In the genomic region with DNA sequence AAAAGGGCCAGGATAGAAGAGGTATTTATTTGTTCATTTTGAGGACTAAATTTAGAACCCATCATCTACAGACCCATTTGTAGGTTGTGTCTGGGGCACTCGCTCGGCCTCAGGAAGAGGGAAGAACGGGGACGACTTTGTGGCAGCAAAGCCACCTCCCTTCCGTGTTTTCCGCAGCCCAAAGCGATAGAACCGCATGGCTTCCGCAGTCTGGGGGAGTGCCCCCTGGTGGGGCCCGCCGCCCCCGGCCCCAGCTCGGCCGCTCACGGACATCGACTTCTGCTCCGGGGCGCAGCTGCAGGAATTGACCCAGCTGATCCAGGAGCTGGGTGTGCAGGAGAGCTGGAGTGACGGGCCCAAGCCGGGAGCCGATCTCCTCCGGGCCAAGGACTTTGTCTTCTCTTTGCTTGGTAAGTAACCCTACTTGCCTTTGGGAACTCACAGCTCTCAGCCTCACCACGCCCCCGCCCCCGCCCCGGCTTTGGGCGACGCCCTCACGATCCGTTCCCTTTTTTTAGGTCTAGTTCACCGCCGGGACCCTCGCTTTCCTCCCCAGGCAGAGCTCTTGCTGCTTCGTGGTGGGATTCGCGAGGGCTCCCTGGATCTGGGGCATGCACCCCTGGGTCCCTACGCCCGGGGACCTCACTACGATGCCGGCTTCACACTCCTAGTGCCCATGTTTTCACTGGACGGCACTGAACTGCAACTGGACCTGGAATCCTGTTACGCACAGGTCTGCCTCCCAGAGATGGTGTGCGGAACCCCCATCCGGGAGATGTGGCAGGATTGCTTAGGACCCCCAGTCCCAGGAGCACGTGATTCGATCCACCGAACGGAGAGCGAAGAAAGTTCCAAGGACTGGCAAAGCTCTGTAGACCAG, we compare ENCODE assay signal across 8 cellular contexts. TPM values are rescaled to one million over a fixed set of nuclear protein-coding genes. Genes with fewer than 3 reads are reported as not detected.
DNase-seq lines count a peak whose midpoint lies in the region; ATAC-seq, FAIRE-seq and TF ChIP-seq lines count a peak whose summit lies in the region.

No MANE protein-coding gene starts in this region.

- peaks cover 7% of the 10 kb centered on the region for H3K27me3 Mint-ChIP-seq in activated naive CD4-positive, alpha-beta T cell treated with anti-CD3 and anti-CD28 coated beads, Interleukin-2, amount 50 U/mL, for 24 hours

- 9% methylated on average over 38 of the region's 49 CpGs for WGBS in hepatocyte (ENCODE audit: low lambda C conversion rate, missing lambda C conversion rate)
- WGBS in small intestine, 3 donors, result 3 to 6% (median 6%) methylated on average over 47 to 49 of the region's 49 CpGs

- H3K27me3 ChIP-seq in hepatocyte, result peaks cover 24% of the 10 kb centered on the region
- peaks cover 3 to 6% of the 10 kb centered on the region in 2 donors for H3K27me3 ChIP-seq in small intestine (ENCODE audit: control insufficient read depth in 2 of 2, insufficient read depth in 2 of 2, low read length in 2 of 2)

- peak overlapping the region; percentile 22 for H3K4me3 ChIP-seq in hepatocyte
- H3K4me3 ChIP-seq in small intestine (ENCODE audit: low read depth in 1 of 2, low read length in 2 of 2), result peak overlapping the region; percentile 65 to 71

- H4K20me1 ChIP-seq in hepatocyte (ENCODE audit: insufficient read depth, poor library complexity, severe bottlenecking), result no peaks in the 10 kb centered on the region

- H3K9me3 ChIP-seq in hepatocyte (ENCODE audit: low read depth) (no peaks in the 10 kb centered on the region), small intestine (ENCODE audit: control insufficient read depth, low read depth) (no peaks in the 10 kb centered on the region)

- H3K27ac ChIP-seq in hepatocyte, result peak overlapping the region; percentile 65
- peak overlapping the region; percentile 79 to 93 for H3K27ac ChIP-seq in small intestine (ENCODE audit: low read depth in 1 of 2, low read length in 1 of 2)

- ATAC-seq in GM18907 (IDR thresholded peaks at IDR 0.05; ENCODE audit: unreplicated experiment) (peak; percentile 24), HG03108 (IDR thresholded peaks at IDR 0.05; ENCODE audit: unreplicated experiment) (peak; percentile 13), HG03342 (IDR thresholded peaks at IDR 0.05; ENCODE audit: unreplicated experiment) (no peak)

- H3K4me2 ChIP-seq in hepatocyte, result peak overlapping the region; percentile 99

- H3K4me3 Mint-ChIP-seq in activated naive CD4-positive, alpha-beta T cell treated with anti-CD3 and anti-CD28 coated beads, Interleukin-2, amount 50 U/mL, for 24 hours, result peak overlapping the region; percentile 96

- H3K4me1 ChIP-seq in hepatocyte (ENCODE audit: insufficient read depth) (peaks cover 47% of the 10 kb centered on the region), small intestine (ENCODE audit: control insufficient read depth in 2 of 2, insufficient read depth in 1 of 2, low read depth in 1 of 2, low read length in 1 of 2) (peaks cover 0 to 4% of the 10 kb centered on the region in 2 donors)

- H3K4me1 Mint-ChIP-seq in activated naive CD4-positive, alpha-beta T cell treated with anti-CD3 and anti-CD28 coated beads, Interleukin-2, amount 50 U/mL, for 24 hours, result peaks cover 38% of the 10 kb centered on the region

- H3K36me3 ChIP-seq in hepatocyte (replicated peaks; ENCODE audit: insufficient read depth, low read depth) (no peaks in the 10 kb centered on the region), small intestine (ENCODE audit: control insufficient read depth in 2 of 2, insufficient read depth in 2 of 2, low read length in 2 of 2) (no peaks in the 10 kb centered on the region)

- peak overlapping the region; percentile 23 for H2AFZ ChIP-seq in hepatocyte

- H3K79me2 ChIP-seq in hepatocyte, result peaks cover 2% of the 10 kb centered on the region

- H3K9me3 Mint-ChIP-seq in activated naive CD4-positive, alpha-beta T cell treated with anti-CD3 and anti-CD28 coated beads, Interleukin-2, amount 50 U/mL, for 24 hours, result no peaks in the 10 kb centered on the region

- no peak for FAIRE-seq in small intestine (lab: Jason Lieb, UNC)

- H3K9me2 ChIP-seq in hepatocyte (replicated peaks; ENCODE audit: insufficient read depth), result no peaks in the 10 kb centered on the region

- peak; percentile 14 for TF ChIP-seq CTCF in hepatocyte (IDR thresholded peaks at IDR 0.05; ENCODE audit: poor library complexity)

- peak overlapping the region; percentile 95 for H3K27ac Mint-ChIP-seq in activated naive CD4-positive, alpha-beta T cell treated with anti-CD3 and anti-CD28 coated beads, Interleukin-2, amount 50 U/mL, for 24 hours

- no peaks in the 10 kb centered on the region for H3K36me3 Mint-ChIP-seq in activated naive CD4-positive, alpha-beta T cell treated with anti-CD3 and anti-CD28 coated beads, Interleukin-2, amount 50 U/mL, for 24 hours

- DNase-seq in SHP77 treated with DMSO at 0.1 percent for 48 hours (lab: John Stamatoyannopoulos, UW) (peak; percentile 32), hepatocyte (ENCODE audit: low spot score) (peak; percentile 64), small intestine (peak; percentile 67), DMS153 treated with DMSO at 0.1 percent for 48 hours (lab: John Stamatoyannopoulos, UW; ENCODE audit: unreplicated experiment) (no peak)

RNA-seq across cellular contexts. Expression of a gene that starts 0.7 kb away (rescaled TPM):
- 12.3 and 12.5 TPM in 2 replicates for total RNA-seq in hepatocyte
- polyA plus RNA-seq in hepatocyte, result 13.7 and 13.9 TPM in 2 replicates
- 10 to 100 TPM in 2 of 3 donors, 1 to 10 TPM in 1; 9.3 to 14.9 (median 10.7) TPM for polyA plus RNA-seq in small intestine

RNA-seq across cellular contexts. Expression of a gene that starts 3.4 kb away (rescaled TPM):
- 1.4 and 2.7 TPM in 2 replicates for total RNA-seq in hepatocyte
- polyA plus RNA-seq in hepatocyte (3.6 and 3.8 TPM in 2 replicates), small intestine (under 1 TPM in 1 of 3 donors, not detected in 2; 0.61 TPM)

RNA-seq across cellular contexts. Expression of a gene that starts 7.3 kb away (rescaled TPM):
- not detected in 2 replicates for total RNA-seq in hepatocyte
- polyA plus RNA-seq in hepatocyte, result not detected in 2 replicates
- not detected for polyA plus RNA-seq in small intestine

RNA-seq across cellular contexts. Expression of a gene that starts 8.9 kb away (rescaled TPM):
- total RNA-seq in hepatocyte, result 10.9 and 12.4 TPM in 2 replicates
- polyA plus RNA-seq in hepatocyte (16.9 and 17.5 TPM in 2 replicates), small intestine (10 to 100 TPM in 2 of 3 donors, 1 to 10 TPM in 1; 8.4 to 11.9 (median 10.5) TPM)

RNA-seq across cellular contexts. Expression of a gene that starts 10.5 kb away (rescaled TPM):
- not detected in 2 replicates for total RNA-seq in hepatocyte
- polyA plus RNA-seq in hepatocyte (not detected in 2 replicates), small intestine (not detected)
